In the genomic region with DNA sequence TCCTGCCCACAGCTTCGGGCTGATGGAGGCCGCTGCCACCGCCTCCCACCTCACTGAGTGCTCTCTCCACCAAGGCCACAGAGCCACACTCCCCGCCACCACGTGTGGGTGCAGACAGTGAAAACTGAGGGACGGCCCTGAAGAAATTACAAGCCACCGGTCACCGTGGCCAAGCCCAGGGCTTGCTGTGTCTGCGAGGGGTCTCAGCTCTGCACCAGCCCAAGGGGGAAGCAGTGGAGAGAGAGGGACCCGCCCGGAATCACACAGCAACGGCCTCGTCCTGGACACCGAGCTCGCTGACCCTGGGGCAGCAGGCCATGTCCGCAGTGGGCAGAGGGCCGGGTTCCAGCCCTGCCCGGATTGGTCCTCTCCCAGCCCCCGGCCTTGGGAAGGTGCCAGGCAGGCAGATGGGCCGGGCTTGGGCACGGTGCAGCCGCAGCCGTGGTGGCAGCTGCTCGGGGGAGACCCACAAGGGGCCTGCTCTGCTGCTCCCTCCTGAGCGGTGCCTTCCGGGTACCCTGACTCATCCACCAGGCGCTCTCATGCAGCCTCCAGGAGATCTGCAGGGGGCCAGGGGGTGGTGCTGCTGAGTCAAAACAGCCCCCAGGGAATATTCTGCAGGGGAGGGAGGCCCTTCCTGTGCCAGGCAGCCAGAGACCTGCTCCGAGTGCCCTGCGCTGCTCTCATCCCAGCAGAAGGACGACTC, we compare ENCODE assay signal across 8 cellular contexts. TPM values are rescaled to one million over a fixed set of nuclear protein-coding genes. Genes with fewer than 3 reads are reported as not detected.
DNase-seq lines count a peak whose midpoint lies in the region; ATAC-seq and TF ChIP-seq lines count a peak whose summit lies in the region.

No MANE protein-coding gene starts in this region.

- H2AFZ ChIP-seq in Loucy (ENCODE audit: low read length), result no peak overlapping the region

- H3K9me3 ChIP-seq in Loucy (ENCODE audit: insufficient read depth, low read depth, low read length), result no peaks in the 10 kb centered on the region

- TF ChIP-seq CTCF in GM10248 (IDR thresholded peaks at IDR 0.05; ENCODE audit: control extremely low read depth, extremely low read depth, low read depth, missing control alignments), result peak; percentile 40
- peak; percentile 39 for TF ChIP-seq CTCF in Loucy (conservative IDR thresholded peaks at IDR 0.05; ENCODE audit: low read length)
- TF ChIP-seq CTCF in WI38 (IDR thresholded peaks at IDR 0.05; ENCODE audit: low read depth, low read length), result peak; percentile 26

- peaks cover 10% of the 10 kb centered on the region; the same call in 1 of the 2 replicates for H3K36me3 ChIP-seq in Loucy (ENCODE audit: insufficient read depth, low read length)

- intact Hi-C loops in left cardiac atrium (cut with DNase I), result no loop called here

- H3K4me3 ChIP-seq in Loucy (ENCODE audit: low read length, poor library complexity, severe bottlenecking), result no peak overlapping the region
- no peak overlapping the region for H3K4me3 ChIP-seq in WI38 (ENCODE audit: low read depth, low read length)

- no peaks in the 10 kb centered on the region for H3K9me2 ChIP-seq in Loucy (replicated peaks; ENCODE audit: low read depth, low read length)

- no peak overlapping the region for H3K27ac Mint-ChIP-seq in stimulated activated naive CD8-positive, alpha-beta T cell treated with anti-CD3 and anti-CD28 coated beads, Interleukin-15, amount 100 ng/mL, for 72 hours

- no peaks in the 10 kb centered on the region for H3K27me3 ChIP-seq in Loucy (ENCODE audit: insufficient read depth, low read length, poor library complexity, severe bottlenecking)

- H3K79me2 ChIP-seq in Loucy (ENCODE audit: insufficient read depth, low read length), result peaks cover 97% of the 10 kb centered on the region; the same call in 1 of the 2 replicates

- peak; percentile 99 for DNase-seq in 8988T
- peak; percentile 72 for DNase-seq in GM10248 (ENCODE audit: extremely low spot score)
- peak; percentile 66 for DNase-seq in left cardiac atrium
- peak in 1 of 2 donors; percentile 37 for DNase-seq in stimulated activated naive CD8-positive, alpha-beta T cell treated with anti-CD3 and anti-CD28 coated beads, Interleukin-15, amount 100 ng/mL, for 72 hours
- no peak for DNase-seq in putamen (ENCODE audit: low spot score)

- no peaks in the 10 kb centered on the region for H3K27me3 Mint-ChIP-seq in stimulated activated naive CD8-positive, alpha-beta T cell treated with anti-CD3 and anti-CD28 coated beads, Interleukin-15, amount 100 ng/mL, for 72 hours

- CTCF ChIA-PET in GM10248 (lab: Yijun Ruan, JAX), result interaction anchor here (1.6 kb wide), 1 partner anchor 12 kb away, joined by 3 read pairs; no protein-coding TSS in a partner anchor

- H3K4me1 ChIP-seq in Loucy (ENCODE audit: insufficient read depth, low read length, poor library complexity, severe bottlenecking), result no peaks in the 10 kb centered on the region

- POLR2A ChIA-PET in GM10248 (lab: Yijun Ruan, JAX), result no interaction called here

- no peaks in the 10 kb centered on the region for H3F3A ChIP-seq in Loucy (ENCODE audit: low read depth)

- H4K20me1 ChIP-seq in Loucy (ENCODE audit: insufficient read depth, low read length, poor library complexity, severe bottlenecking), result peaks cover 82% of the 10 kb centered on the region

- H3K9me3 Mint-ChIP-seq in stimulated activated naive CD8-positive, alpha-beta T cell treated with anti-CD3 and anti-CD28 coated beads, Interleukin-15, amount 100 ng/mL, for 72 hours, result peaks cover 0 to 3% of the 10 kb centered on the region in 2 donors

- H3K9ac ChIP-seq in Loucy (ENCODE audit: low read depth, low read length, poor library complexity, severe bottlenecking), result no peak overlapping the region

- H3K4me2 ChIP-seq in Loucy (ENCODE audit: low read depth, low read length, poor library complexity, severe bottlenecking), result no peak overlapping the region

- no peak overlapping the region for H3K4me3 Mint-ChIP-seq in stimulated activated naive CD8-positive, alpha-beta T cell treated with anti-CD3 and anti-CD28 coated beads, Interleukin-15, amount 100 ng/mL, for 72 hours

- ATAC-seq in left cardiac atrium (peak; percentile 23 to 28), HG03565 (IDR thresholded peaks at IDR 0.05; ENCODE audit: unreplicated experiment) (no peak)
- ATAC-seq in stimulated activated naive CD8-positive, alpha-beta T cell treated with anti-CD3 and anti-CD28 coated beads, Interleukin-15, amount 100 ng/mL, for 72 hours, result peak; percentile 75

- H3K4me1 Mint-ChIP-seq in stimulated activated naive CD8-positive, alpha-beta T cell treated with anti-CD3 and anti-CD28 coated beads, Interleukin-15, amount 100 ng/mL, for 72 hours, result peaks cover 17% of the 10 kb centered on the region

RNA-seq across cellular contexts. Expression of a gene that starts 52.0 kb away (rescaled TPM):
- 1 to 10 TPM; 6.5 to 6.6 TPM for total RNA-seq in left cardiac atrium

RNA-seq across cellular contexts. Expression of a gene that starts 58.5 kb away (rescaled TPM):
- not detected for total RNA-seq in left cardiac atrium
